2 cellular contexts compared by ENCODE assay signal in the genomic region with DNA sequence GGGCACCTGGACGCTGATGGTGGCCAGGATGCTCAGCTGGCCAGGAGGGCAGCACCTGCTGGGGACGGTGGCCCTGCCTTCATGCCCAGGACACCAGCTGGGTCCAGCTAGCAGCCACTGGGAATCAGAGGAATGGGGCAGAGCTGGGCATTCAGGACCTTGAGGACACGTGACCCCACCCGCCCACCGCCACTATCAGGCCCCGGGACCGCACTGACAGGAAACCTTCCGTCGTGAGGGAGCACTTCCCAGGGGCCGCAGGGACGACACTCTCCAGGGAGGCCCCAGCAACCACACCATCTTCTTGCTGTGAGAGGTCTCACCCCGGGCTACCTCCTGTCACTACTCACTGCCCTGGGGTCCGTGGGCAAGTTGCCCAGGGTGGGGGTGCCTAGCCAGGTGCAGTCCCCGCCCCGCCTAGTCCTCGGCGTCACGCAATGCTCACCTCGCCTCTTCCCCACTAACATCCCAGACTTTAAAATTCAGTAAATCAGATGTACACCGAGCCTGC.
TF ChIP-seq lines count a peak whose summit lies in the region.

No MANE protein-coding gene starts in this region.

TF ChIP-seq in HEK293, 187 proteins besides CTCF, POLR2A, EP300 and RAD21:
- no peak for TF ChIP-seq ZNF530 (tag by site-specific recombination; IDR thresholded peaks at IDR 0.05; ENCODE audit: low read depth)
- TF ChIP-seq, protein P1, sequence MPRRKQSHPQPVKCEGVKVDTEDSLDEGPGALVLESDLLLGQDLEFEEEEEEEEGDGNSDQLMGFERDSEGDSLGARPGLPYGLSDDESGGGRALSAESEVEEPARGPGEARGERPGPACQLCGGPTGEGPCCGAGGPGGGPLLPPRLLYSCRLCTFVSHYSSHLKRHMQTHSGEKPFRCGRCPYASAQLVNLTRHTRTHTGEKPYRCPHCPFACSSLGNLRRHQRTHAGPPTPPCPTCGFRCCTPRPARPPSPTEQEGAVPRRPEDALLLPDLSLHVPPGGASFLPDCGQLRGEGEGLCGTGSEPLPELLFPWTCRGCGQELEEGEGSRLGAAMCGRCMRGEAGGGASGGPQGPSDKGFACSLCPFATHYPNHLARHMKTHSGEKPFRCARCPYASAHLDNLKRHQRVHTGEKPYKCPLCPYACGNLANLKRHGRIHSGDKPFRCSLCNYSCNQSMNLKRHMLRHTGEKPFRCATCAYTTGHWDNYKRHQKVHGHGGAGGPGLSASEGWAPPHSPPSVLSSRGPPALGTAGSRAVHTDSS (tag by site-specific recombination; IDR thresholded peaks at IDR 0.05): no peak
- no peak for TF ChIP-seq SCRT1 (tag by site-specific recombination; IDR thresholded peaks at IDR 0.05; ENCODE audit: borderline replicate concordance)
- TF ChIP-seq ZNF654 (tag by site-specific recombination; IDR thresholded peaks at IDR 0.05; ENCODE audit: low read depth): no peak
- peak; percentile 49; the same call in 1 of the 2 replicates for TF ChIP-seq BCL11B (tag by site-specific recombination; IDR thresholded peaks at IDR 0.05; ENCODE audit: low read depth)
- no peak for TF ChIP-seq YY1 (tag by site-specific recombination; IDR thresholded peaks at IDR 0.05)
TF ChIP-seq in HEK293: peak in this region for 1.

TF ChIP-seq in H1, 55 proteins besides CTCF, POLR2A, EP300 and RAD21:
- no peak for TF ChIP-seq PHF8 (conservative IDR thresholded peaks at IDR 0.05; ENCODE audit: low read depth, low read length)
- no peak for TF ChIP-seq POLR2AphosphoS5 (IDR thresholded peaks at IDR 0.05; ENCODE audit: low read depth, low read length)
- TF ChIP-seq CHD1 (IDR thresholded peaks at IDR 0.05; ENCODE audit: low read depth, low read length): no peak
- no peak for TF ChIP-seq RNF2 (IDR thresholded peaks at IDR 0.05; ENCODE audit: borderline replicate concordance, low read depth, low read length, missing control alignments, poor library complexity, severe bottlenecking)
- TF ChIP-seq, protein P2, sequence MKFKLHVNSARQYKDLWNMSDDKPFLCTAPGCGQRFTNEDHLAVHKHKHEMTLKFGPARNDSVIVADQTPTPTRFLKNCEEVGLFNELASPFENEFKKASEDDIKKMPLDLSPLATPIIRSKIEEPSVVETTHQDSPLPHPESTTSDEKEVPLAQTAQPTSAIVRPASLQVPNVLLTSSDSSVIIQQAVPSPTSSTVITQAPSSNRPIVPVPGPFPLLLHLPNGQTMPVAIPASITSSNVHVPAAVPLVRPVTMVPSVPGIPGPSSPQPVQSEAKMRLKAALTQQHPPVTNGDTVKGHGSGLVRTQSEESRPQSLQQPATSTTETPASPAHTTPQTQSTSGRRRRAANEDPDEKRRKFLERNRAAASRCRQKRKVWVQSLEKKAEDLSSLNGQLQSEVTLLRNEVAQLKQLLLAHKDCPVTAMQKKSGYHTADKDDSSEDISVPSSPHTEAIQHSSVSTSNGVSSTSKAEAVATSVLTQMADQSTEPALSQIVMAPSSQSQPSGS (IDR thresholded peaks at IDR 0.05; ENCODE audit: low read length): no peak
- no peak for TF ChIP-seq SAP30 (IDR thresholded peaks at IDR 0.05; ENCODE audit: insufficient read depth, insufficient replicate concordance, low read length)
- TF ChIP-seq MAFK (IDR thresholded peaks at IDR 0.05; ENCODE audit: low read depth, low read length): no peak
- no peak for TF ChIP-seq BACH1 (IDR thresholded peaks at IDR 0.05; ENCODE audit: low read length)
